In genomic region chr13:40668335-40668734, GRCh38 we compare ENCODE assay signal across 9 cellular contexts. TPM values are rescaled to one million over a fixed set of nuclear protein-coding genes. Genes with fewer than 3 reads are reported as not detected.
DNase-seq lines count a peak whose midpoint lies in the region; ATAC-seq and TF ChIP-seq lines count a peak whose summit lies in the region.
"Had no signal": no experiment of that assay in that cellular context is flagged by ENCODE, and none has a peak within 500 bp of the region (broad histone marks: within the 10 kb centered on the region; RNA-seq: fewer than 3 reads in every experiment).

No MANE protein-coding gene starts in this region.

- 0 out of 2 replicates have a peak, but pooled peaks cover 4% of the 10 kb centered on the region for H4K20me1 ChIP-seq in Karpas-422 (ENCODE audit: insufficient read depth, low read depth, low read length)

- peak in 4 of 7 experiments; percentile 21 to 50 (median 30) for TF ChIP-seq CTCF in stomach (IDR thresholded peaks at IDR 0.05)

- peaks cover 28% of the 10 kb centered on the region for H3K79me2 ChIP-seq in Karpas-422 (ENCODE audit: low read length)

- intact Hi-C loops in activated T-helper 2 cell treated with anti-CD3 and anti-CD28 coated beads, Interferon-gamma antibody, Interleukin-2, Interleukin-4, amounts not matched to agents 10 μg/mL and 5 μg/mL and 100 μg/mL, durations not matched to agents 14 hours and 24 hours and 36 hours (cut with micrococcal nuclease), result loop anchor here (10.0 kb wide), 1 partner anchor 714 kb away; no protein-coding TSS in a partner anchor
- intact Hi-C loops in stomach (cut with DNase I; ENCODE audit: low total_unique reads), result no loop called here

- ATAC-seq in CD4-positive, CD25-positive, alpha-beta regulatory T cell (ENCODE audit: low read depth in 2 of 2), result no peak

- H3K27me3 Mint-ChIP-seq in CD4-positive, CD25-positive, alpha-beta regulatory T cell, result peaks cover 5% of the 10 kb centered on the region
- no peaks in the 10 kb centered on the region for H3K27me3 Mint-ChIP-seq in activated T-helper 2 cell treated with anti-CD3 and anti-CD28 coated beads, Interferon-gamma antibody, Interleukin-2, Interleukin-4, amounts not matched to agents 10 μg/mL and 5 μg/mL and 100 μg/mL, durations not matched to agents 14 hours and 24 hours and 36 hours (ENCODE audit: low read depth)

- peaks cover 0 to 1% (median 0%) of the 10 kb centered on the region in 7 donors for H3K9me3 Mint-ChIP-seq in CD4-positive, CD25-positive, alpha-beta regulatory T cell
- no peaks in the 10 kb centered on the region for H3K9me3 Mint-ChIP-seq in activated T-helper 2 cell treated with anti-CD3 and anti-CD28 coated beads, Interferon-gamma antibody, Interleukin-2, Interleukin-4, amounts not matched to agents 10 μg/mL and 5 μg/mL and 100 μg/mL, durations not matched to agents 14 hours and 24 hours and 36 hours

- peak overlapping the region; percentile 80 for H3K4me3 ChIP-seq in CD4-positive, CD25-positive, alpha-beta regulatory T cell (ENCODE audit: low read depth, low read length)
- H3K4me3 ChIP-seq in Karpas-422 (ENCODE audit: low read length) (peak overlapping the region; percentile 85), stomach (no peak overlapping the region)

- H3K4me1 Mint-ChIP-seq in CD4-positive, CD25-positive, alpha-beta regulatory T cell, result peaks cover 23 to 45% (median 33%) of the 10 kb centered on the region in 4 donors
- H3K4me1 Mint-ChIP-seq in activated T-helper 2 cell treated with anti-CD3 and anti-CD28 coated beads, Interferon-gamma antibody, Interleukin-2, Interleukin-4, amounts not matched to agents 10 μg/mL and 5 μg/mL and 100 μg/mL, durations not matched to agents 14 hours and 24 hours and 36 hours (ENCODE audit: low read depth), result peaks cover 33% of the 10 kb centered on the region

- peak in 2 of 3 donors; percentile 22 to 77 for DNase-seq in CD4-positive, CD25-positive, alpha-beta regulatory T cell
- peak; percentile 89 for DNase-seq in Karpas-422
- no peak for DNase-seq in activated T-helper 2 cell treated with anti-CD3 and anti-CD28 coated beads, Interferon-gamma antibody, Interleukin-2, Interleukin-4, amounts not matched to agents 10 μg/mL and 5 μg/mL and 100 μg/mL, durations not matched to agents 14 hours and 24 hours and 36 hours (ENCODE audit: low spot score)
- peak; percentile 59 for DNase-seq in iPS-NIHi11 (ENCODE audit: low spot score)
- no peak for DNase-seq in stomach
- DNase-seq in cortex of kidney (lab: John Stamatoyannopoulos, UW), result no peak
- DNase-seq in KG1 (lab: John Stamatoyannopoulos, UW), result no peak
- DNase-seq in UCSD-AML1 (lab: John Stamatoyannopoulos, UW; ENCODE audit: unreplicated experiment), result no peak

- no peaks in the 10 kb centered on the region for H3K27me3 ChIP-seq in CD4-positive, CD25-positive, alpha-beta regulatory T cell (ENCODE audit: control insufficient read depth, insufficient read depth, low read length)
- H3K27me3 ChIP-seq in Karpas-422 (ENCODE audit: low read length), result no peaks in the 10 kb centered on the region
- no peaks in the 10 kb centered on the region for H3K27me3 ChIP-seq in stomach

- H3K27ac ChIP-seq in CD4-positive, CD25-positive, alpha-beta regulatory T cell (ENCODE audit: insufficient read depth, low read length, poor library complexity, severe bottlenecking), result no peak overlapping the region
- H3K27ac ChIP-seq in Karpas-422 (ENCODE audit: low read length) (peak overlapping the region; percentile 80; the same call in 1 of the 2 replicates), stomach (peak overlapping the region in 1 of 5 donors; percentile 99)
- H3K27ac ChIP-seq: epithelial cell of prostate had no signal

- H3K9ac ChIP-seq in Karpas-422 (ENCODE audit: low read length), result peak overlapping the region; percentile 82

- peak overlapping the region; percentile 93 to 98 (median 96) for H3K4me3 Mint-ChIP-seq in CD4-positive, CD25-positive, alpha-beta regulatory T cell
- H3K4me3 Mint-ChIP-seq in activated T-helper 2 cell treated with anti-CD3 and anti-CD28 coated beads, Interferon-gamma antibody, Interleukin-2, Interleukin-4, amounts not matched to agents 10 μg/mL and 5 μg/mL and 100 μg/mL, durations not matched to agents 14 hours and 24 hours and 36 hours (ENCODE audit: low read depth), result peak overlapping the region; percentile 83

- H3K4me1 ChIP-seq in CD4-positive, CD25-positive, alpha-beta regulatory T cell (ENCODE audit: control insufficient read depth, insufficient read depth, low read length, poor library complexity, severe bottlenecking), result peaks cover 25% of the 10 kb centered on the region
- peaks cover 57% of the 10 kb centered on the region for H3K4me1 ChIP-seq in Karpas-422 (ENCODE audit: low read length)
- peaks cover 16 to 32% (median 20%) of the 10 kb centered on the region in 4 donors for H3K4me1 ChIP-seq in stomach

- peaks cover 6% of the 10 kb centered on the region for H3K36me3 Mint-ChIP-seq in CD4-positive, CD25-positive, alpha-beta regulatory T cell
- peaks cover 12% of the 10 kb centered on the region for H3K36me3 Mint-ChIP-seq in activated T-helper 2 cell treated with anti-CD3 and anti-CD28 coated beads, Interferon-gamma antibody, Interleukin-2, Interleukin-4, amounts not matched to agents 10 μg/mL and 5 μg/mL and 100 μg/mL, durations not matched to agents 14 hours and 24 hours and 36 hours (ENCODE audit: low read depth)

- 44 to 49% (median 44%) methylated on average over 11 of the region's 11 CpGs for WGBS in stomach, 5 donors

- H3K4me2 ChIP-seq in Karpas-422 (ENCODE audit: low read depth, low read length, poor library complexity, severe bottlenecking), result peak overlapping the region; percentile 90

- H3K9me2 ChIP-seq in Karpas-422 (replicated peaks; ENCODE audit: insufficient read depth, low read length), result no peaks in the 10 kb centered on the region

- no peaks in the 10 kb centered on the region for H3K9me3 ChIP-seq in CD4-positive, CD25-positive, alpha-beta regulatory T cell (ENCODE audit: control insufficient read depth in 2 of 2, low read length in 2 of 2)
- H3K9me3 ChIP-seq in Karpas-422 (ENCODE audit: low read length), result no peaks in the 10 kb centered on the region
- no peaks in the 10 kb centered on the region for H3K9me3 ChIP-seq in stomach

- TF ChIP-seq EP300 in stomach (IDR thresholded peaks at IDR 0.05), result no peak

- no peak overlapping the region for H2AFZ ChIP-seq in Karpas-422 (ENCODE audit: low read length)

- H3K36me3 ChIP-seq in CD4-positive, CD25-positive, alpha-beta regulatory T cell (ENCODE audit: control insufficient read depth, insufficient read depth, low read length), result no peaks in the 10 kb centered on the region
- H3K36me3 ChIP-seq in Karpas-422 (ENCODE audit: insufficient read depth, low read length) (no peaks in the 10 kb centered on the region), stomach (no peaks in the 10 kb centered on the region)

- no peak for TF ChIP-seq POLR2A in stomach (IDR thresholded peaks at IDR 0.05)

- peak overlapping the region; percentile 91 to 96 (median 95) for H3K27ac Mint-ChIP-seq in CD4-positive, CD25-positive, alpha-beta regulatory T cell
- H3K27ac Mint-ChIP-seq in activated T-helper 2 cell treated with anti-CD3 and anti-CD28 coated beads, Interferon-gamma antibody, Interleukin-2, Interleukin-4, amounts not matched to agents 10 μg/mL and 5 μg/mL and 100 μg/mL, durations not matched to agents 14 hours and 24 hours and 36 hours, result no peak overlapping the region

RNA-seq across cellular contexts. Expression of gene FOXO1, which starts 1.9 kb away (rescaled TPM):
- total RNA-seq in CD4-positive, CD25-positive, alpha-beta regulatory T cell, result 119 TPM
- polyA plus RNA-seq in CD4-positive, CD25-positive, alpha-beta regulatory T cell, result 100 to 1,000 TPM in 1 of 4 donors, 10 to 100 TPM in 3; 45.5 to 115 (median 65.4) TPM
- 27.6 and 51.6 TPM in 2 replicates for total RNA-seq in Karpas-422 (2014; rRNA removed; shearing (Covaris generic); ENCODE audit: low replicate concordance)
- total RNA-seq in activated T-helper 2 cell treated with anti-CD3 and anti-CD28 coated beads, Interferon-gamma antibody, Interleukin-2, Interleukin-4, amounts not matched to agents 10 μg/mL and 5 μg/mL and 100 μg/mL, durations not matched to agents 14 hours and 24 hours and 36 hours, result 38.2 and 38.3 TPM in 2 replicates
- total RNA-seq in stomach, result 10 to 100 TPM; 12.9 to 43.7 (median 26.6) TPM
- polyA plus RNA-seq in stomach, result 1 to 10 TPM; 4.2 to 9.9 (median 7.8) TPM

Comparison
In these comparisons a context has a peak if more than half of its experiments do, and no peak if none do; other contexts are left out.
1. DNase-seq: peak in CD4-positive, CD25-positive, alpha-beta regulatory T cell (2 of 3), Karpas-422 (single experiment) and iPS-NIHi11 (single experiment); none in activated T-helper 2 cell treated with anti-CD3 and anti-CD28 coated beads, Interferon-gamma antibody, Interleukin-2, Interleukin-4, amounts not matched to agents 10 μg/mL and 5 μg/mL and 100 μg/mL, durations not matched to agents 14 hours and 24 hours and 36 hours (single experiment), stomach (single experiment), cortex of kidney (single experiment), KG1 (single experiment) and UCSD-AML1 (single experiment).
2. H3K4me3 ChIP-seq: peak in CD4-positive, CD25-positive, alpha-beta regulatory T cell (single experiment) and Karpas-422 (single experiment); none in stomach (0 of 4).